Comparison of ENCODE assay signal across 20 cellular contexts in the genomic region with DNA sequence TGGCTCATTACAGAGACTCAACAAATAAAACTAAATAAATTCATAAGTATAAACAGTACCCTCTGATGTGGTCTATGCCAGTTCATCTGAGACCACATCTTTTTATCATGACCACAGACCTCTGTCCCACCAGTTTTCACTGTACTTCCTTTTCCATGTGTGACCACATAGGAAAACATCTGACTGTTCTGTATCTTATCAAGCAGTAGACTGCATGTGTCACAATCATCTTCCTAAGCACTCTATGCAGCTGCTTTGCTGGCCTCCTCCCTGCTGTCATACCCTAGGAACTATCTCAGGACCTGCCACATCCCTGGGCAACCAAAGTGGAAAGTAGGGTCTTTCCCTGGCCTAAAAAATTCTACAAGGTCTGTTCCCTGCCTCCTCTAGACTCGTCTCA.
"Had no signal": no experiment of that assay in that cellular context is flagged by ENCODE, and none has a peak within 500 bp of the region (broad histone marks: within the 10 kb centered on the region; RNA-seq: fewer than 3 reads in every experiment).

No MANE protein-coding gene starts in this region.

- H3K27ac Mint-ChIP-seq: activated CD4-positive, alpha-beta memory T cell treated with anti-CD3 and anti-CD28 coated beads, Interleukin-2, amount 10 ng/mL, durations not matched to agents 7 days and 5 days; activated CD4-positive, alpha-beta T cell treated with anti-CD3 and anti-CD28 coated beads for 36 hours; activated naive CD8-positive, alpha-beta T cell treated with anti-CD3 and anti-CD28 coated beads, Interleukin-2, amount 10 ng/mL, durations not matched to agents 7 days and 5 days; T-helper 17 cell had no signal

- H3K4me3 Mint-ChIP-seq: activated CD4-positive, alpha-beta memory T cell treated with anti-CD3 and anti-CD28 coated beads, Interleukin-2, amount 10 ng/mL, durations not matched to agents 7 days and 5 days; activated CD4-positive, alpha-beta T cell treated with anti-CD3 and anti-CD28 coated beads for 36 hours; activated naive CD8-positive, alpha-beta T cell treated with anti-CD3 and anti-CD28 coated beads, Interleukin-2, amount 10 ng/mL, durations not matched to agents 7 days and 5 days; T-helper 17 cell had no signal

- DNase-seq: activated CD4-positive, alpha-beta memory T cell treated with anti-CD3 and anti-CD28 coated beads, Interleukin-2, amount 10 ng/mL, durations not matched to agents 7 days and 5 days; activated CD4-positive, alpha-beta T cell treated with anti-CD3 and anti-CD28 coated beads for 36 hours; activated CD4-positive, alpha-beta T cell treated with anti-CD3 and anti-CD28 coated beads, Interleukin-2, amount 50 U/mL, for 1 hour; activated naive CD4-positive, alpha-beta T cell treated with anti-CD3 and anti-CD28 coated beads, Interleukin-2, amount 50 U/mL, for 16 hours; activated naive CD8-positive, alpha-beta T cell treated with anti-CD3 and anti-CD28 coated beads, Interleukin-2, amount 10 ng/mL, durations not matched to agents 7 days and 5 days; adrenal gland; aorta; caudate nucleus; KBM-7; NCI-H1092; NCI-H1417 treated with DMSO at 0.1 percent for 48 hours; NCI-H1694; NCI-H2029; NCI-H446; PC-3; SHP77; T-helper 17 cell; T-helper 9 cell; WERI-Rb-1 had no signal

- H3K4me1 Mint-ChIP-seq: activated CD4-positive, alpha-beta memory T cell treated with anti-CD3 and anti-CD28 coated beads, Interleukin-2, amount 10 ng/mL, durations not matched to agents 7 days and 5 days; activated CD4-positive, alpha-beta T cell treated with anti-CD3 and anti-CD28 coated beads for 36 hours; activated naive CD8-positive, alpha-beta T cell treated with anti-CD3 and anti-CD28 coated beads, Interleukin-2, amount 10 ng/mL, durations not matched to agents 7 days and 5 days; T-helper 17 cell had no signal

- H3K36me3 ChIP-seq: adrenal gland, breast epithelium, WERI-Rb-1 had no signal

- H3K27ac ChIP-seq: adrenal gland, breast epithelium, WERI-Rb-1 had no signal

- H3K4me3 ChIP-seq: adrenal gland, breast epithelium had no signal

- H3K27me3 ChIP-seq: adrenal gland, breast epithelium had no signal

- H3K27me3 Mint-ChIP-seq: activated CD4-positive, alpha-beta memory T cell treated with anti-CD3 and anti-CD28 coated beads, Interleukin-2, amount 10 ng/mL, durations not matched to agents 7 days and 5 days; activated naive CD8-positive, alpha-beta T cell treated with anti-CD3 and anti-CD28 coated beads, Interleukin-2, amount 10 ng/mL, durations not matched to agents 7 days and 5 days; T-helper 17 cell had no signal

- H3K9me3 ChIP-seq: adrenal gland, breast epithelium had no signal

- H3K4me1 ChIP-seq: adrenal gland, breast epithelium had no signal
